In the genomic region with DNA sequence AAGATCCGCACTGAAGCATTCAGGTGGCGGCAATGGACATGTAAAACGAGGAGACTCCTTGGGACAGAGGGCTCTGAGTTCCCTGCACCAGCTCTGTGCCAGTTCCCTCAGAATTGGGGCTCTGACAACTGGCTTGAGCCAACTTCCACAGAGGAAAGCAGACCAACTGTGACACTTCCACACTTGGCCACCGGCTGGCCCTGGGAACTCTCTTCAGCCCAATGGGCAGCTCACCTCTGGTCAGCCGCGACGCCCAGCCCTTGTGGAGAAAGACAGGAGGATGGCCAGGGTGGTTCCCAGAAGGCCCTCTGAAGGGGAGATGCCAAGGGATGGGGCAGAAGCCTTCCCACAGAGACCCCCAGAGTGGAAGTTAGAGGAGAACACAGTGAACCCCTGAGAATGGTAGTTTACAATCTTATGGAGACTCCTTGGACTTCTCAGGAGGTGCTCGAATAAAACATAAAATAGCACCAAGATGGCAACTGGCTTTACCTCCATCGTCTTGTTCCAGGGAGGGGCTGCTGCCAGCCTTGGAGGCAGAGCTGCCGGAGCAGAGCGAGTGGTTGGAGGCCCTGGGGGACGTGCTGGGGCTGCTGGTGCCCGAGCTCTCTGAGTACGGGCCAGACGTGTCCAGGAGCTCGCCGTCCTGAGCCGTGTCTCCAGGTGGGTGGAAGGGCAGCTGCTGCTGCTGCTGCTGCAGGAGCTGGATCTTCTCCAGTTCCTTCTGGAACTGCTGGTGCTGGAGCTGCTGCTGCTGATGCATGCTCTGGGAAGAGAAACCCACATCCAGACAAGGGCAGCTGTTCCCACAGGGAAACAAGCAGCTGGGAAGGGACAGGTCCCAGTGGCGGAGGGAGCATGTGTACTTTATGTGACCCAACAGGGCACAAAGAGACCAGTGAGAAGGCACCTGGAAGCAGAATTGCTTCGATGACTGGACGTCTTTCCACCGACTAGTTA, we compare ENCODE assay signal across 19 cellular contexts. TPM values are rescaled to one million over a fixed set of nuclear protein-coding genes. Genes with fewer than 3 reads are reported as not detected.
DNase-seq lines count a peak whose midpoint lies in the region; ATAC-seq and TF ChIP-seq lines count a peak whose summit lies in the region.
"Had no signal": no experiment of that assay in that cellular context is flagged by ENCODE, and none has a peak within 500 bp of the region (broad histone marks: within the 10 kb centered on the region; RNA-seq: fewer than 3 reads in every experiment).

No MANE protein-coding gene starts in this region.

- H4K20me1 ChIP-seq in GM23338 (replicated peaks; ENCODE audit: insufficient read depth): no peaks in the 10 kb centered on the region
- no peaks in the 10 kb centered on the region for H4K20me1 ChIP-seq in MM.1S (ENCODE audit: insufficient read depth, low read length)
- no peaks in the 10 kb centered on the region for H4K20me1 ChIP-seq in osteoblast (ENCODE audit: insufficient read depth, low read length)

- H3K4me1 ChIP-seq in GM23338 (ENCODE audit: insufficient read depth): peaks cover 13% of the 10 kb centered on the region
- H3K4me1 ChIP-seq in MM.1S (ENCODE audit: low read length): peaks cover 46% of the 10 kb centered on the region
- no peaks in the 10 kb centered on the region for H3K4me1 ChIP-seq in osteoblast (ENCODE audit: insufficient read depth, low read length)
- peaks cover 0 to 5% (median 4%) of the 10 kb centered on the region in 4 donors for H3K4me1 ChIP-seq in Peyer's patch
- H3K4me1 ChIP-seq: ascending aorta, BE2C, gastroesophageal sphincter, tibial nerve had no signal

- H3K4me3 ChIP-seq in GM23338 (no peak overlapping the region), MM.1S (ENCODE audit: low read length) (no peak overlapping the region), brain microvascular endothelial cell (ENCODE audit: low read depth, low read length) (no peak overlapping the region), osteoblast (ENCODE audit: insufficient read depth, low read length) (no peak overlapping the region), Peyer's patch (no peak overlapping the region)
- H3K4me3 ChIP-seq: ascending aorta, gastroesophageal sphincter, tibial nerve had no signal

- H3K9ac ChIP-seq in MM.1S (ENCODE audit: low read length): no peak overlapping the region

- no peaks in the 10 kb centered on the region for H3K36me3 ChIP-seq in GM23338 (ENCODE audit: insufficient read depth)
- H3K36me3 ChIP-seq in MM.1S (replicated peaks; ENCODE audit: insufficient read depth, low read length): peaks cover 47% of the 10 kb centered on the region
- peaks cover 15% of the 10 kb centered on the region for H3K36me3 ChIP-seq in brain microvascular endothelial cell (replicated peaks)
- H3K36me3 ChIP-seq in osteoblast (ENCODE audit: insufficient read depth, low read length): peaks cover 58% of the 10 kb centered on the region
- H3K36me3 ChIP-seq in Peyer's patch: peaks cover 0 to 88% (median 0%) of the 10 kb centered on the region in 3 donors
- H3K36me3 ChIP-seq: BE2C had no signal

- TF ChIP-seq CTCF in GM23338 (conservative IDR thresholded peaks at IDR 0.05; ENCODE audit: low read depth in 2 of 2): no peak
- TF ChIP-seq CTCF in MM.1S (IDR thresholded peaks at IDR 0.05; ENCODE audit: low read length): no peak
- peak; percentile 12 for TF ChIP-seq CTCF in brain microvascular endothelial cell (IDR thresholded peaks at IDR 0.05; ENCODE audit: low read depth, low read length, missing control alignments)
- no peak for TF ChIP-seq CTCF in osteoblast (IDR thresholded peaks at IDR 0.05; ENCODE audit: extremely low read depth, low read depth, low read length)
- TF ChIP-seq CTCF in Peyer's patch (IDR thresholded peaks at IDR 0.05): no peak

- H3K4me2 ChIP-seq in GM23338 (peak overlapping the region; percentile 36; the same call in 1 of the 2 replicates), MM.1S (ENCODE audit: low read depth, low read length) (no peak overlapping the region), osteoblast (ENCODE audit: insufficient read depth, low read length) (no peak overlapping the region)

- H3K27me3 ChIP-seq in GM23338 (ENCODE audit: insufficient read depth): no peaks in the 10 kb centered on the region
- H3K27me3 ChIP-seq in MM.1S (replicated peaks; ENCODE audit: insufficient read depth, low read length): no peaks in the 10 kb centered on the region
- no peaks in the 10 kb centered on the region for H3K27me3 ChIP-seq in brain microvascular endothelial cell (replicated peaks)
- H3K27me3 ChIP-seq in osteoblast (ENCODE audit: insufficient read depth, low read length): no peaks in the 10 kb centered on the region
- H3K27me3 ChIP-seq in Peyer's patch: no peaks in the 10 kb centered on the region
- H3K27me3 ChIP-seq: ascending aorta, BE2C, gastroesophageal sphincter, tibial nerve had no signal

- H3K27ac ChIP-seq in GM23338 (ENCODE audit: low read depth) (no peak overlapping the region), MM.1S (ENCODE audit: low read length) (peak overlapping the region; percentile 75; the same call in 1 of the 2 replicates), brain microvascular endothelial cell (no peak overlapping the region), osteoblast (ENCODE audit: low read depth, low read length) (no peak overlapping the region), Peyer's patch (no peak overlapping the region)
- H3K27ac ChIP-seq: ascending aorta, epithelial cell of prostate, gastroesophageal sphincter, tibial nerve, VCaP had no signal

- 0 out of 2 replicates have a peak, but pooled peaks cover 5% of the 10 kb centered on the region for H3K9me2 ChIP-seq in GM23338 (ENCODE audit: insufficient read depth)
- H3K9me2 ChIP-seq in MM.1S (replicated peaks; ENCODE audit: insufficient read depth, low read length): no peaks in the 10 kb centered on the region

- H3K4me1 Mint-ChIP-seq in GM23338: peaks cover 18% of the 10 kb centered on the region

- in situ Hi-C loops in brain microvascular endothelial cell (cut with HindIII; ENCODE audit: low pct_ligation_motif_present, low sequenced_read_pairs): no loop called here

- H3F3A ChIP-seq in GM23338 (replicated peaks; ENCODE audit: low read depth): no peaks in the 10 kb centered on the region
- peaks cover 60% of the 10 kb centered on the region for H3F3A ChIP-seq in MM.1S (ENCODE audit: insufficient read depth, low read length)

- H3K9me3 Mint-ChIP-seq in GM23338: no peaks in the 10 kb centered on the region; the same call in 2 of the 3 replicates

- H3K4me3 Mint-ChIP-seq in GM23338: no peak overlapping the region

- peak overlapping the region; percentile 78; the same call in 1 of the 2 replicates for H3K27ac Mint-ChIP-seq in GM23338

- H2AFZ ChIP-seq in GM23338 (no peak overlapping the region), MM.1S (ENCODE audit: low read length) (no peak overlapping the region), osteoblast (ENCODE audit: low read length) (no peak overlapping the region)

- peaks cover 8% of the 10 kb centered on the region for H3K27me3 Mint-ChIP-seq in GM23338 (ENCODE audit: insufficient read depth, low read depth, poor library complexity)

- TF ChIP-seq POLR2A in Peyer's patch (IDR thresholded peaks at IDR 0.05): no peak

- H3K9me3 ChIP-seq in MM.1S (replicated peaks; ENCODE audit: insufficient read depth, low read length) (no peaks in the 10 kb centered on the region), osteoblast (ENCODE audit: low read depth, low read length) (no peaks in the 10 kb centered on the region), Peyer's patch (no peaks in the 10 kb centered on the region)
- H3K9me3 ChIP-seq: ascending aorta, BE2C, gastroesophageal sphincter, tibial nerve had no signal

- DNase-seq in GM23338 (ENCODE audit: low spot score) (no peak), MM.1S (no peak), brain microvascular endothelial cell (no peak), osteoblast (ENCODE audit: insufficient read length, low spot score, missing footprints) (peak; percentile 81), NCI-H128 (lab: John Stamatoyannopoulos, UW; ENCODE audit: unreplicated experiment) (no peak), Peyer's patch (no peak)
- DNase-seq: BE2C, KG1, left ventricle myocardium superior, NCI-H1105, SW 1271 had no signal

- ATAC-seq in GM23338: no peak
- ATAC-seq in GM21576 (IDR thresholded peaks at IDR 0.05; ENCODE audit: unreplicated experiment): no peak
- no peak for ATAC-seq in GM19463 (IDR thresholded peaks at IDR 0.05; ENCODE audit: unreplicated experiment)
- ATAC-seq: gastroesophageal sphincter, left ventricle myocardium superior had no signal

- peaks cover 5% of the 10 kb centered on the region; the same call in 2 of the 3 replicates for H3K36me3 Mint-ChIP-seq in GM23338 (ENCODE audit: low read depth)

- H3K79me2 ChIP-seq in GM23338 (replicated peaks; ENCODE audit: insufficient read depth): no peaks in the 10 kb centered on the region
- peaks cover 85% of the 10 kb centered on the region for H3K79me2 ChIP-seq in MM.1S (ENCODE audit: low read length)
- H3K79me2 ChIP-seq in osteoblast (ENCODE audit: insufficient read depth, low read length): no peaks in the 10 kb centered on the region

TF ChIP-seq in GM23338, 12 proteins besides CTCF, POLR2A, EP300 and RAD21 (continues in another document):
- TF ChIP-seq ETS1 (IDR thresholded peaks at IDR 0.05) (no peak), ZNF331 (CRISPR knock-in tag; IDR thresholded peaks at IDR 0.05; ENCODE audit: low read depth) (no peak), EZH2 (IDR thresholded peaks at IDR 0.05; ENCODE audit: low read depth, unreplicated experiment) (no peak), JUNB (IDR thresholded peaks at IDR 0.05; ENCODE audit: unreplicated experiment) (no peak), ZNF114 (CRISPR knock-in tag; IDR thresholded peaks at IDR 0.05) (no peak), POLR2AphosphoS5 (IDR thresholded peaks at IDR 0.05; ENCODE audit: low read depth) (no peak)

RNA-seq across cellular contexts. Expression of gene ICAM2, which starts 35.0 kb away (rescaled TPM):
- 0.31 and 0.58 TPM in 2 replicates for total RNA-seq in GM23338 (2014; rRNA removed; shearing (Covaris generic))
- polyA plus RNA-seq in GM23338 (2016; fragmentation: Nextera tagmentation; extraction: Ambion mirVana): 0.57 and 0.86 TPM in 2 replicates
- total RNA-seq in osteoblast: 6.5 and 8.5 TPM in 2 replicates
- 10 to 100 TPM in 2 of 4 donors, 1 to 10 TPM in 2; 2.1 to 25.6 (median 9.7) TPM for total RNA-seq in Peyer's patch
- total RNA-seq: RPMI7951 had no signal

RNA-seq across cellular contexts. Expression of gene PRR29, which starts 57.3 kb away (rescaled TPM):
- 0.74 and 1.3 TPM in 2 replicates for total RNA-seq in GM23338 (2014; rRNA removed; shearing (Covaris generic))
- polyA plus RNA-seq in GM23338 (2016; fragmentation: Nextera tagmentation; extraction: Ambion mirVana): 0.24 and 0.66 TPM in 2 replicates
- total RNA-seq in osteoblast (0.36 and 0.88 TPM in 2 replicates), Peyer's patch (under 1 TPM in 1 of 4 donors, not detected in 3; 0.27 TPM)
- total RNA-seq: RPMI7951 had no signal
